In genomic region chr3:64494530-64494929, GRCh38 we compare ENCODE assay signal across 15 cellular contexts.
"Had no signal": no experiment of that assay in that cellular context is flagged by ENCODE, and none has a peak within 500 bp of the region (broad histone marks: within the 10 kb centered on the region; RNA-seq: fewer than 3 reads in every experiment).

No MANE protein-coding gene starts in this region.

- H3K9me3 ChIP-seq: gastrocnemius medialis, heart right ventricle, transverse colon had no signal

- H3K36me3 Mint-ChIP-seq: activated naive CD8-positive, alpha-beta T cell treated with anti-CD3 and anti-CD28 coated beads, Interleukin-2, amount 10 ng/mL, durations not matched to agents 7 days and 5 days; natural killer cell; T-cell had no signal

- H3K4me1 ChIP-seq: gastrocnemius medialis had no signal

- DNase-seq: activated CD4-positive, alpha-beta T cell treated with anti-CD3 and anti-CD28 coated beads, Interleukin-2, amount 50 U/mL, for 1 hour; activated naive CD8-positive, alpha-beta T cell treated with anti-CD3 and anti-CD28 coated beads, Interleukin-2, amount 10 ng/mL, durations not matched to agents 7 days and 5 days; brain microvascular endothelial cell; effector memory CD4-positive, alpha-beta T cell; gastrocnemius medialis; heart right ventricle; natural killer cell; stimulated activated CD4-positive, alpha-beta T cell treated with anti-CD3 and anti-CD28 coated beads, Interleukin-4, amount 100 ng/mL, for 4 hours; stimulated activated CD8-positive, alpha-beta memory T cell treated with anti-CD3 and anti-CD28 coated beads, Interleukin-4, amount 100 ng/mL, for 48 hours; stimulated activated naive CD4-positive, alpha-beta T cell treated with Interleukin-2 at 50 U/mL for 16 hours; T-cell; T-helper 9 cell; transverse colon had no signal

- H3K9me3 Mint-ChIP-seq: activated naive CD8-positive, alpha-beta T cell treated with anti-CD3 and anti-CD28 coated beads, Interleukin-2, amount 10 ng/mL, durations not matched to agents 7 days and 5 days; activated T-helper 1 cell treated with anti-CD3 and anti-CD28 coated beads, Interleukin-12 subunit alpha, Interleukin-12 subunit beta, Interleukin-2, Interleukin-4 antibody, amounts not matched to agents 30 ng/mL and 10 ng/mL and 1 ng/mL, durations not matched to agents 14 hours and 24 hours and 36 hours; central memory CD8-positive, alpha-beta T cell; T-cell had no signal

- H3K4me3 Mint-ChIP-seq: activated naive CD8-positive, alpha-beta T cell treated with anti-CD3 and anti-CD28 coated beads, Interleukin-2, amount 10 ng/mL, durations not matched to agents 7 days and 5 days; activated T-helper 1 cell treated with anti-CD3 and anti-CD28 coated beads, Interleukin-12 subunit alpha, Interleukin-12 subunit beta, Interleukin-2, Interleukin-4 antibody, amounts not matched to agents 30 ng/mL and 10 ng/mL and 1 ng/mL, durations not matched to agents 14 hours and 24 hours and 36 hours; central memory CD8-positive, alpha-beta T cell; natural killer cell; T-cell had no signal

- H3K4me1 Mint-ChIP-seq: activated naive CD8-positive, alpha-beta T cell treated with anti-CD3 and anti-CD28 coated beads, Interleukin-2, amount 10 ng/mL, durations not matched to agents 7 days and 5 days; central memory CD8-positive, alpha-beta T cell; natural killer cell; T-cell had no signal

- H3K36me3 ChIP-seq: brain microvascular endothelial cell, gastrocnemius medialis, heart right ventricle, transverse colon had no signal

- H3K27me3 ChIP-seq: gastrocnemius medialis, transverse colon had no signal

- H3K27ac Mint-ChIP-seq: activated naive CD8-positive, alpha-beta T cell treated with anti-CD3 and anti-CD28 coated beads, Interleukin-2, amount 10 ng/mL, durations not matched to agents 7 days and 5 days; activated T-helper 1 cell treated with anti-CD3 and anti-CD28 coated beads, Interleukin-12 subunit alpha, Interleukin-12 subunit beta, Interleukin-2, Interleukin-4 antibody, amounts not matched to agents 30 ng/mL and 10 ng/mL and 1 ng/mL, durations not matched to agents 14 hours and 24 hours and 36 hours; natural killer cell; T-cell had no signal

- H3K27ac ChIP-seq: brain microvascular endothelial cell, gastrocnemius medialis, heart right ventricle, transverse colon had no signal

- H3K4me3 ChIP-seq: gastrocnemius medialis, heart right ventricle, transverse colon had no signal
